ENCODE assay signal across 16 cellular contexts in genomic region chr3:145943994-145944393, GRCh38.
A peak's percentile ranks its signal among the peaks of the same experiment; 100 is the strongest.
DNase-seq lines count a peak whose midpoint lies in the region; ATAC-seq, FAIRE-seq and TF ChIP-seq lines count a peak whose summit lies in the region.
"Had no signal": no experiment of that assay in that cellular context is flagged by ENCODE, and none has a peak within 500 bp of the region (broad histone marks: within the 10 kb centered on the region; RNA-seq: fewer than 3 reads in every experiment).

No MANE protein-coding gene starts in this region.

- H4K91ac ChIP-seq in H1 (replicated peaks; ENCODE audit: insufficient read length, low read length), result no peak overlapping the region

- H2BK12ac ChIP-seq in H1 (ENCODE audit: low read depth, low read length), result no peak overlapping the region

- no peaks in the 10 kb centered on the region for H3K79me2 ChIP-seq in H1 (ENCODE audit: control insufficient read depth in 1 of 2, insufficient read depth in 2 of 2, low read length in 2 of 2)

- H3K4ac ChIP-seq in H1 (replicated peaks; ENCODE audit: insufficient read length, low read depth, low read length), result no peak overlapping the region

- H3K9me3 ChIP-seq in H1 (ENCODE audit: insufficient read depth in 2 of 2, low read depth in 1 of 2, low read length in 1 of 2) (no peaks in the 10 kb centered on the region), neuron (ENCODE audit: low read length) (no peaks in the 10 kb centered on the region)
- H3K9me3 ChIP-seq: BLaER1, HAP-1 had no signal

- 66% methylated on average over 2 of the region's 3 CpGs; no CpG with 5 or more reads in 1 of the 2 experiments for WGBS in H1 (ENCODE audit: extremely low coverage in 1 of 2, insufficient coverage in 1 of 2, insufficient read length in 1 of 2, insufficient replicate concordance in 2 of 2, low coverage in 1 of 2, low lambda C conversion rate in 2 of 2, missing lambda C conversion rate in 1 of 2), 2 experiments

- H2BK15ac ChIP-seq in H1 (ENCODE audit: low read length), result no peak overlapping the region

- no peak for TF ChIP-seq EP300 in H1 (IDR thresholded peaks at IDR 0.05; ENCODE audit: borderline replicate concordance in 1 of 2, low read depth in 2 of 2, low read length in 2 of 2)

- CTCF ChIA-PET in H1 (lab: Charles Lee; ENCODE audit: partially characterized antibody), result no interaction called here
- CTCF ChIA-PET in HEK293T (lab: Yijun Ruan, JAX), result no interaction called here

- H3K18ac ChIP-seq in H1 (ENCODE audit: extremely low read depth, low read length), result no peak overlapping the region

- H4K5ac ChIP-seq in H1 (ENCODE audit: insufficient read length, low read depth, low read length), result no peak overlapping the region

- no peak overlapping the region for H3K14ac ChIP-seq in H1 (ENCODE audit: insufficient read length)

- no peaks in the 10 kb centered on the region for H3K4me1 ChIP-seq in H1 (replicated peaks in 1 of 4; ENCODE audit: control insufficient read depth in 3 of 4, insufficient read depth in 4 of 4, low read length in 3 of 4)
- no peaks in the 10 kb centered on the region for H3K4me1 ChIP-seq in neuron (ENCODE audit: insufficient read depth, low read length)
- H3K4me1 ChIP-seq: BLaER1, HAP-1 had no signal

- DNase-seq in NCI-H2171 treated with DMSO at 0.1 percent for 48 hours (lab: John Stamatoyannopoulos, UW) (peak; percentile 11), NCI-H2171 (lab: John Stamatoyannopoulos, UW) (no peak), H1 (ENCODE audit: low read depth in 1 of 2, low spot score in 2 of 2) (no peak), HEK293T (ENCODE audit: extremely low spot score) (no peak)
- DNase-seq: 8988T; CD4-positive, alpha-beta memory T cell; DMS53; DND-41; EL had no signal

- POLR2A ChIA-PET in H1 (lab: Charles Lee; ENCODE audit: partially characterized antibody) (no interaction called here), HEK293T (lab: Yijun Ruan, JAX) (no interaction called here)

- no peak overlapping the region for H2AK5ac ChIP-seq in H1 (ENCODE audit: low read depth, low read length)

- H4K8ac ChIP-seq in H1 (ENCODE audit: extremely low read depth, insufficient read depth, low read length), result no peak overlapping the region

- no peaks in the 10 kb centered on the region for H3K36me3 ChIP-seq in H1 (ENCODE audit: control insufficient read depth in 2 of 4, insufficient read depth in 4 of 4, low read length in 3 of 4)
- H3K36me3 ChIP-seq in neuron (ENCODE audit: insufficient read depth, low read length), result no peaks in the 10 kb centered on the region
- H3K36me3 ChIP-seq: BLaER1, HAP-1 had no signal

- no peak overlapping the region for H3K4me2 ChIP-seq in H1 (ENCODE audit: insufficient read depth in 1 of 2, low read depth in 2 of 2, low read length in 2 of 2)
- H3K4me2 ChIP-seq: BLaER1, KMS-11 had no signal

- no peak overlapping the region for H3K9ac ChIP-seq in H1 (replicated peaks in 1 of 4; ENCODE audit: extremely low read depth in 1 of 4, low read depth in 3 of 4, low read length in 3 of 4)
- H3K9ac ChIP-seq: BLaER1, KMS-11 had no signal

- H3K4me3 ChIP-seq in H1 (ENCODE audit: extremely low read depth in 1 of 4, insufficient read depth in 2 of 4, low read depth in 3 of 4, low read length in 4 of 4) (no peak overlapping the region), neuron (ENCODE audit: low read length) (no peak overlapping the region)
- H3K4me3 ChIP-seq: BLaER1, HAP-1 had no signal

- no peaks in the 10 kb centered on the region for H3K23me2 ChIP-seq in H1 (ENCODE audit: low read depth, low read length)

- no peak for TF ChIP-seq RAD21 in H1 (IDR thresholded peaks at IDR 0.05 in 1 of 2, conservative IDR thresholded peaks at IDR 0.05 in 1 of 2; ENCODE audit: low read depth in 2 of 2, low read length in 2 of 2)

- no peaks in the 10 kb centered on the region for H4K20me1 ChIP-seq in H1 (replicated peaks in 1 of 2; ENCODE audit: control insufficient read depth in 1 of 2, insufficient read depth in 2 of 2, low read length in 2 of 2)
- H4K20me1 ChIP-seq: BLaER1 had no signal

- no peak for TF ChIP-seq POLR2A in H1 (IDR thresholded peaks at IDR 0.05; ENCODE audit: control extremely low read depth in 1 of 2, low read depth in 2 of 2, low read length in 2 of 2)

- ATAC-seq in HG03439 (IDR thresholded peaks at IDR 0.05; ENCODE audit: unreplicated experiment) (no peak), HG02970 (IDR thresholded peaks at IDR 0.05; ENCODE audit: low FRiP score, unreplicated experiment) (no peak)

- no peak overlapping the region for H3K23ac ChIP-seq in H1 (ENCODE audit: insufficient read length)

- H3K56ac ChIP-seq in H1 (replicated peaks; ENCODE audit: insufficient read length, low read depth, low read length), result no peak overlapping the region

- no peak for TF ChIP-seq CTCF in H1 (IDR thresholded peaks at IDR 0.05; ENCODE audit: control extremely low read depth in 1 of 3, insufficient read depth in 1 of 3, low read depth in 1 of 3, low read length in 3 of 3)

- no peak overlapping the region for H2BK5ac ChIP-seq in H1 (ENCODE audit: low read depth, low read length)

- H2BK20ac ChIP-seq in H1 (ENCODE audit: low read length), result no peak overlapping the region

- no peak overlapping the region for H3K27ac ChIP-seq in H1 (ENCODE audit: low read depth, low read length)
- H3K27ac ChIP-seq: BLaER1, KMS-11 had no signal

- H2BK120ac ChIP-seq in H1 (replicated peaks; ENCODE audit: low read depth, low read length), result no peak overlapping the region

- H2AFZ ChIP-seq in H1 (ENCODE audit: low read length), result 0 out of 2 replicates have a peak overlapping the region, but pooled peaks have one; percentile 52
- peak overlapping the region; percentile 32 for H2AFZ ChIP-seq in neuron (ENCODE audit: low read depth, low read length)

- no peak for FAIRE-seq in H1 (lab: Jason Lieb, UNC)
- FAIRE-seq: GM12891 had no signal

- no peaks in the 10 kb centered on the region for H3K79me1 ChIP-seq in H1 (ENCODE audit: low read depth, low read length)

- H3K27me3 ChIP-seq in H1 (replicated peaks in 1 of 4; ENCODE audit: control insufficient read depth in 3 of 4, extremely low read depth in 1 of 4, insufficient read depth in 3 of 4, low read length in 3 of 4) (no peaks in the 10 kb centered on the region; a peak in 1 of 7 replicates), neuron (ENCODE audit: insufficient read depth, low read length) (no peaks in the 10 kb centered on the region)
- H3K27me3 ChIP-seq: BLaER1 had no signal

TF ChIP-seq in H1, 55 proteins besides CTCF, POLR2A, EP300 and RAD21 (continues in another document):
- no peak for TF ChIP-seq GABPA (IDR thresholded peaks at IDR 0.05; ENCODE audit: borderline replicate concordance, insufficient read depth, low read length)
- no peak for TF ChIP-seq CBX5 (IDR thresholded peaks at IDR 0.05; ENCODE audit: low read depth, low read length)
- TF ChIP-seq KDM5A (IDR thresholded peaks at IDR 0.05; ENCODE audit: low read length), result no peak
- no peak for TF ChIP-seq SIN3A (conservative IDR thresholded peaks at IDR 0.05 in 1 of 2, IDR thresholded peaks at IDR 0.05 in 1 of 2; ENCODE audit: low read depth in 1 of 2, low read length in 2 of 2)
- TF ChIP-seq HDAC2 (IDR thresholded peaks at IDR 0.05; ENCODE audit: borderline replicate concordance in 1 of 2, low read depth in 2 of 2, low read length in 2 of 2), result no peak
- TF ChIP-seq RNF2 (IDR thresholded peaks at IDR 0.05; ENCODE audit: borderline replicate concordance, low read depth, low read length, missing control alignments, poor library complexity, severe bottlenecking), result no peak
- no peak for TF ChIP-seq SP2 (IDR thresholded peaks at IDR 0.05; ENCODE audit: low read length)
- no peak for TF ChIP-seq SUZ12 (IDR thresholded peaks at IDR 0.05; ENCODE audit: low read length)
- TF ChIP-seq, protein P1, sequence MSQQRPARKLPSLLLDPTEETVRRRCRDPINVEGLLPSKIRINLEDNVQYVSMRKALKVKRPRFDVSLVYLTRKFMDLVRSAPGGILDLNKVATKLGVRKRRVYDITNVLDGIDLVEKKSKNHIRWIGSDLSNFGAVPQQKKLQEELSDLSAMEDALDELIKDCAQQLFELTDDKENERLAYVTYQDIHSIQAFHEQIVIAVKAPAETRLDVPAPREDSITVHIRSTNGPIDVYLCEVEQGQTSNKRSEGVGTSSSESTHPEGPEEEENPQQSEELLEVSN (IDR thresholded peaks at IDR 0.05), result no peak
- no peak for TF ChIP-seq TBP (IDR thresholded peaks at IDR 0.05; ENCODE audit: low read depth, low read length)
- TF ChIP-seq JUN (IDR thresholded peaks at IDR 0.05; ENCODE audit: low read depth, low read length), result no peak
- TF ChIP-seq GTF2F1 (IDR thresholded peaks at IDR 0.05; ENCODE audit: borderline replicate concordance, low read depth, low read length), result no peak
- TF ChIP-seq PHF8 (conservative IDR thresholded peaks at IDR 0.05; ENCODE audit: low read depth, low read length), result no peak
- TF ChIP-seq NRF1 (IDR thresholded peaks at IDR 0.05; ENCODE audit: low read depth, low read length), result no peak

TF ChIP-seq in HEK293T, 16 proteins besides CTCF, POLR2A, EP300 and RAD21:
- TF ChIP-seq ARNT (IDR thresholded peaks at IDR 0.05), result no peak
